In genomic region chrY:6701558-6702161, GRCh38 we compare ENCODE assay signal across 7 cellular contexts.
DNase-seq lines count a peak whose midpoint lies in the region; ATAC-seq, FAIRE-seq and TF ChIP-seq lines count a peak whose summit lies in the region.
"Not testable (repeated sequence)": the region's sequence is repeated elsewhere in the genome, so short reads cannot be mapped to it uniquely, and the experiment has no call there.

No MANE protein-coding gene starts in this region.

- FAIRE-seq in HepG2 (lab: Jason Lieb, UNC): not testable (repeated sequence)

- not testable (repeated sequence) for H3K36me3 ChIP-seq in body of pancreas (replicated peaks in 1 of 2; ENCODE audit: insufficient read depth in 1 of 2, low read depth in 2 of 2); HepG2 (replicated peaks in 1 of 2; ENCODE audit: control insufficient read depth in 1 of 2, insufficient read depth in 2 of 2, low read length in 2 of 2)

- not testable (repeated sequence) for H3K4me3 ChIP-seq in body of pancreas; HepG2 (replicated peaks in 1 of 3; ENCODE audit: insufficient read depth in 1 of 3, low read depth in 2 of 3, low read length in 3 of 3)

- not testable (repeated sequence) for H2AFZ ChIP-seq in HepG2 (ENCODE audit: low read length)

- H3K27ac ChIP-seq in body of pancreas; HepG2 (ENCODE audit: extremely low read length, insufficient read depth, low read length): not testable (repeated sequence)

- TF ChIP-seq CTCF in body of pancreas (IDR thresholded peaks at IDR 0.05); HepG2 (CRISPR knock-in tag; IDR thresholded peaks at IDR 0.05): not testable (repeated sequence)

- in situ Hi-C loops in HepG2 (cut with HindIII; ENCODE audit: extremely low pct_ligation_motif_present, low pct_unique_long_range_greater_than_20kb): not testable (repeated sequence)

- not testable (repeated sequence) for TF ChIP-seq RAD21 in HepG2 (CRISPR knock-in tag; IDR thresholded peaks at IDR 0.05)

- not testable (repeated sequence) for H3K4me1 ChIP-seq in body of pancreas; HepG2 (ENCODE audit: insufficient read depth, low read length)

- TF ChIP-seq EP300 in HepG2 (IDR thresholded peaks at IDR 0.05; ENCODE audit: low read depth in 2 of 2, low read length in 2 of 2); HepG2 (CRISPR knock-in tag; IDR thresholded peaks at IDR 0.05; ENCODE audit: borderline replicate concordance): not testable (repeated sequence)

- TF ChIP-seq POLR2A in body of pancreas (IDR thresholded peaks at IDR 0.05); HepG2 (IDR thresholded peaks at IDR 0.05; ENCODE audit: insufficient read depth in 1 of 2, low read depth in 2 of 2, low read length in 2 of 2): not testable (repeated sequence)

- H3K79me2 ChIP-seq in HepG2 (ENCODE audit: insufficient read depth, low read length): not testable (repeated sequence)

- H4K20me1 ChIP-seq in HepG2 (ENCODE audit: insufficient read depth, low read length): not testable (repeated sequence)

- not testable (repeated sequence) for H3K4me2 ChIP-seq in HepG2 (ENCODE audit: low read depth, low read length)

- no CpG with 5 or more reads among the region's 16 CpGs for WGBS in body of pancreas, 2 donors
- no CpG with 5 or more reads among the region's 16 CpGs for WGBS in HepG2 (ENCODE audit: low lambda C conversion rate)

- ATAC-seq in GM18519 (IDR thresholded peaks at IDR 0.05; ENCODE audit: low FRiP score, unreplicated experiment) (peak; percentile 41), GM21381 (IDR thresholded peaks at IDR 0.05; ENCODE audit: unreplicated experiment) (peak; percentile 92), HG02588 (IDR thresholded peaks at IDR 0.05; ENCODE audit: unreplicated experiment) (peak; percentile 96), HG02798 (IDR thresholded peaks at IDR 0.05; ENCODE audit: poor library complexity, unreplicated experiment) (peak; percentile 89), HG03432 (IDR thresholded peaks at IDR 0.05; ENCODE audit: unreplicated experiment) (peak; percentile 84), body of pancreas (peak; percentile 74), HepG2 (peak; percentile 92)

- not testable (repeated sequence) for BruUV-seq in HepG2 (replicated peaks; lab: Mats Ljungman, UMichigan)

- CTCF ChIA-PET in HepG2 (lab: Yijun Ruan, JAX; ENCODE audit: low intra/inter-chr PET ratio, low total read pairs): not testable (repeated sequence)

- H3K9ac ChIP-seq in HepG2 (ENCODE audit: insufficient read depth, low read depth, low read length): not testable (repeated sequence)

- POLR2A ChIA-PET in HepG2 (lab: Yijun Ruan, JAX): not testable (repeated sequence)

- intact Hi-C loops in body of pancreas (cut with DNase I); HepG2 (cut with micrococcal nuclease; ENCODE audit: unreplicated experiment): not testable (repeated sequence)

- not testable (repeated sequence) for H3K9me3 ChIP-seq in body of pancreas; HepG2 (ENCODE audit: low read length)

- not testable (repeated sequence) for DNase-seq in body of pancreas; HepG2 (ENCODE audit: low spot score)

- H3K27me3 ChIP-seq in body of pancreas; HepG2 (ENCODE audit: control insufficient read depth in 1 of 2, insufficient read depth in 2 of 2, low read length in 2 of 2): not testable (repeated sequence)

Comparison
In these comparisons a context has a peak if more than half of its experiments do, and no peak if none do; other contexts are left out.
1. ATAC-seq: peak in every context shown above with its lines; median percentile 96 in HG02588; 92 in GM21381; 92 in HepG2; 89 in HG02798; 84 in HG03432; 74 in body of pancreas; 41 in GM18519.